In genomic region chr17:34382586-34383224, GRCh38 we compare ENCODE assay signal across 1 cellular context.
TF ChIP-seq lines count a peak whose summit lies in the region.

No MANE protein-coding gene starts in this region.

TF ChIP-seq in K562, 482 proteins besides CTCF, POLR2A, EP300 and RAD21 (continued from another document):
- TF ChIP-seq PBX2 (CRISPR knock-in tag; IDR thresholded peaks at IDR 0.05; ENCODE audit: low read depth) (no peak), PBX2 (tag; conservative IDR thresholded peaks at IDR 0.05; ENCODE audit: low read depth) (0 out of 2 replicates have a peak, but pooled peaks have one; percentile 36), ZNF146 (CRISPR knock-in tag; IDR thresholded peaks at IDR 0.05; ENCODE audit: unreplicated experiment) (no peak)
